In the genomic region with DNA sequence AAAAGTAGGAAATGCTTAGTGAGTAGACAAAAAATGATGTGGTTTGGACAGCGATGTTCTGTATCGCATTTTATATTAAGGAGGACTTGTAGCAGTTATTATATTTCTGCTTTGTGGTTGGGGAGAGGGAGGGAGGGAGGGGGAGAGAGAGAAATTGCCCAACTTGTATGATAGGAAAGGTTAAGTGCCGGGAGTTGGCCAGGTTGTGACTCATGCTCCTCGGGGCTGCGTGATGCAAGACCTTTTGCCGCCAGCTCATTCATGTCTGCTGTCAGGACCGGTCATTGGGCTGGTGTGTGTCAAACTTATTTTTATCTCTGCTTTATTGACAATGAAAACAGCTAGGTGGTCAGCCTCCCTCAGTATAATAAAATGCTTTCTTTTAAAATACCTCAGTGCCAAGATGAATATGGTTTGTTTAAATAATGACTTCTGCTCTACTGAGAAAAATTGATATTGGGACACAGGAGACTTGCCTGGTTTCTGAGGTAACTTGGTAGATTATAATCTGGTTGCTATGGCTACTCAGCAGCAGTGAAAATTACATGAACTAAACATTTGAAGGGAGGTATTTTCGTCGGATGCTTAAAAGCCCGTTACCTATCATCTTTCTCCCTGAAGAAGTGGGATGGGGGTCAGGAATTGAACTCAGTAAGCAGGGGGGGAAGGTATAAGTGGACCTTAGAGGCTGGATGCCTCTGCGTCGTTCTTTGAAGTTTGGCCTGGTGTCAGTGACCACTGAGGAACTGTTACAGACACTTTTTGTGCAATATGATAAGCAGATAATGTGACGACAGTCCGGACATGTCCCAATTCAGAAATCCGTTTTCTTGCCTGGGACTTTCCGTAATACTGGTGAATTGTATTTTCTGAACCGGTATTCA, we compare ENCODE assay signal across 1 cellular context.
TF ChIP-seq lines count a peak whose summit lies in the region.

No MANE protein-coding gene starts in this region.

TF ChIP-seq in SK-N-SH, 30 proteins besides CTCF, POLR2A, EP300 and RAD21 (continued from another document):
- TF ChIP-seq, protein P1, sequence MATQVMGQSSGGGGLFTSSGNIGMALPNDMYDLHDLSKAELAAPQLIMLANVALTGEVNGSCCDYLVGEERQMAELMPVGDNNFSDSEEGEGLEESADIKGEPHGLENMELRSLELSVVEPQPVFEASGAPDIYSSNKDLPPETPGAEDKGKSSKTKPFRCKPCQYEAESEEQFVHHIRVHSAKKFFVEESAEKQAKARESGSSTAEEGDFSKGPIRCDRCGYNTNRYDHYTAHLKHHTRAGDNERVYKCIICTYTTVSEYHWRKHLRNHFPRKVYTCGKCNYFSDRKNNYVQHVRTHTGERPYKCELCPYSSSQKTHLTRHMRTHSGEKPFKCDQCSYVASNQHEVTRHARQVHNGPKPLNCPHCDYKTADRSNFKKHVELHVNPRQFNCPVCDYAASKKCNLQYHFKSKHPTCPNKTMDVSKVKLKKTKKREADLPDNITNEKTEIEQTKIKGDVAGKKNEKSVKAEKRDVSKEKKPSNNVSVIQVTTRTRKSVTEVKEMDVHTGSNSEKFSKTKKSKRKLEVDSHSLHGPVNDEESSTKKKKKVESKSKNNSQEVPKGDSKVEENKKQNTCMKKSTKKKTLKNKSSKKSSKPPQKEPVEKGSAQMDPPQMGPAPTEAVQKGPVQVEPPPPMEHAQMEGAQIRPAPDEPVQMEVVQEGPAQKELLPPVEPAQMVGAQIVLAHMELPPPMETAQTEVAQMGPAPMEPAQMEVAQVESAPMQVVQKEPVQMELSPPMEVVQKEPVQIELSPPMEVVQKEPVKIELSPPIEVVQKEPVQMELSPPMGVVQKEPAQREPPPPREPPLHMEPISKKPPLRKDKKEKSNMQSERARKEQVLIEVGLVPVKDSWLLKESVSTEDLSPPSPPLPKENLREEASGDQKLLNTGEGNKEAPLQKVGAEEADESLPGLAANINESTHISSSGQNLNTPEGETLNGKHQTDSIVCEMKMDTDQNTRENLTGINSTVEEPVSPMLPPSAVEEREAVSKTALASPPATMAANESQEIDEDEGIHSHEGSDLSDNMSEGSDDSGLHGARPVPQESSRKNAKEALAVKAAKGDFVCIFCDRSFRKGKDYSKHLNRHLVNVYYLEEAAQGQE (IDR thresholded peaks at IDR 0.05; ENCODE audit: low read depth, low read length) = 0 out of 2 replicates have a peak, but pooled peaks have one; percentile 37
- TF ChIP-seq TAF1 (IDR thresholded peaks at IDR 0.05; ENCODE audit: borderline replicate concordance, low read depth, low read length) (no peak), MEF2A (IDR thresholded peaks at IDR 0.05; ENCODE audit: borderline replicate concordance, low read depth) (peak; percentile 93), FOSL2 (IDR thresholded peaks at IDR 0.05; ENCODE audit: borderline replicate concordance, low read depth) (peak; percentile 96), TCF12 (IDR thresholded peaks at IDR 0.05) (peak; percentile 96), ELF1 (IDR thresholded peaks at IDR 0.05) (no peak), GATA2 (CRISPR knock-in tag; IDR thresholded peaks at IDR 0.05) (peak; percentile 68)
